Comparison of ENCODE assay signal across 2 cellular contexts in genomic region chr7:95493844-95494243, GRCh38.
TF ChIP-seq lines count a peak whose summit lies in the region.

No MANE protein-coding gene starts in this region.

TF ChIP-seq in HepG2, 621 proteins besides CTCF, POLR2A, EP300 and RAD21 (continues in another document):
- TF ChIP-seq ZMAT5 (CRISPR knock-in tag; IDR thresholded peaks at IDR 0.05; ENCODE audit: borderline replicate concordance, low read depth): no peak
- TF ChIP-seq ZNF225 (CRISPR knock-in tag; IDR thresholded peaks at IDR 0.05): no peak
- no peak for TF ChIP-seq FOXP1 (IDR thresholded peaks at IDR 0.05)
- TF ChIP-seq FOXP1 (CRISPR knock-in tag; IDR thresholded peaks at IDR 0.05): peak; percentile 65; the same call in 1 of the 2 replicates
- no peak for TF ChIP-seq MAZ (IDR thresholded peaks at IDR 0.05; ENCODE audit: borderline replicate concordance, low read depth, low read length)
- no peak for TF ChIP-seq MAZ (CRISPR knock-in tag; IDR thresholded peaks at IDR 0.05; ENCODE audit: low read depth)
- TF ChIP-seq HMG20A (CRISPR knock-in tag; IDR thresholded peaks at IDR 0.05; ENCODE audit: borderline replicate concordance): peak; percentile 73; the same call in 1 of the 2 replicates
- no peak for TF ChIP-seq RNF2 (conservative IDR thresholded peaks at IDR 0.05; ENCODE audit: low read depth)
- TF ChIP-seq FOXA1 (IDR thresholded peaks at IDR 0.05): no peak
- TF ChIP-seq FOXA1 (CRISPR knock-in tag; IDR thresholded peaks at IDR 0.05): no peak
- TF ChIP-seq WIZ (CRISPR knock-in tag; IDR thresholded peaks at IDR 0.05): no peak
- no peak for TF ChIP-seq ZNF329 (CRISPR knock-in tag; IDR thresholded peaks at IDR 0.05; ENCODE audit: low read depth)
- TF ChIP-seq, protein P1, sequence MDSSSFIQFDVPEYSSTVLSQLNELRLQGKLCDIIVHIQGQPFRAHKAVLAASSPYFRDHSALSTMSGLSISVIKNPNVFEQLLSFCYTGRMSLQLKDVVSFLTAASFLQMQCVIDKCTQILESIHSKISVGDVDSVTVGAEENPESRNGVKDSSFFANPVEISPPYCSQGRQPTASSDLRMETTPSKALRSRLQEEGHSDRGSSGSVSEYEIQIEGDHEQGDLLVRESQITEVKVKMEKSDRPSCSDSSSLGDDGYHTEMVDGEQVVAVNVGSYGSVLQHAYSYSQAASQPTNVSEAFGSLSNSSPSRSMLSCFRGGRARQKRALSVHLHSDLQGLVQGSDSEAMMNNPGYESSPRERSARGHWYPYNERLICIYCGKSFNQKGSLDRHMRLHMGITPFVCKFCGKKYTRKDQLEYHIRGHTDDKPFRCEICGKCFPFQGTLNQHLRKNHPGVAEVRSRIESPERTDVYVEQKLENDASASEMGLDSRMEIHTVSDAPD (CRISPR knock-in tag; IDR thresholded peaks at IDR 0.05): no peak
- TF ChIP-seq ZSCAN9 (CRISPR knock-in tag; IDR thresholded peaks at IDR 0.05; ENCODE audit: borderline replicate concordance): no peak
- peak; percentile 72; the same call in 1 of the 2 replicates for TF ChIP-seq SOX5 (CRISPR knock-in tag; IDR thresholded peaks at IDR 0.05; ENCODE audit: borderline replicate concordance)
- TF ChIP-seq, protein P2, sequence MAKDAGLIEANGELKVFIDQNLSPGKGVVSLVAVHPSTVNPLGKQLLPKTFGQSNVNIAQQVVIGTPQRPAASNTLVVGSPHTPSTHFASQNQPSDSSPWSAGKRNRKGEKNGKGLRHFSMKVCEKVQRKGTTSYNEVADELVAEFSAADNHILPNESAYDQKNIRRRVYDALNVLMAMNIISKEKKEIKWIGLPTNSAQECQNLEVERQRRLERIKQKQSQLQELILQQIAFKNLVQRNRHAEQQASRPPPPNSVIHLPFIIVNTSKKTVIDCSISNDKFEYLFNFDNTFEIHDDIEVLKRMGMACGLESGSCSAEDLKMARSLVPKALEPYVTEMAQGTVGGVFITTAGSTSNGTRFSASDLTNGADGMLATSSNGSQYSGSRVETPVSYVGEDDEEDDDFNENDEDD (CRISPR knock-in tag; IDR thresholded peaks at IDR 0.05; ENCODE audit: borderline replicate concordance): no peak
- TF ChIP-seq ZNF30 (CRISPR knock-in tag; IDR thresholded peaks at IDR 0.05): no peak
- no peak for TF ChIP-seq SOX13 (IDR thresholded peaks at IDR 0.05)
- TF ChIP-seq SOX13 (CRISPR knock-in tag; conservative IDR thresholded peaks at IDR 0.05 in 1 of 2, IDR thresholded peaks at IDR 0.05 in 1 of 2): peak in 1 of 2 experiments; percentile 78; a peak in 2 of 4 replicates
- TF ChIP-seq, protein P3, sequence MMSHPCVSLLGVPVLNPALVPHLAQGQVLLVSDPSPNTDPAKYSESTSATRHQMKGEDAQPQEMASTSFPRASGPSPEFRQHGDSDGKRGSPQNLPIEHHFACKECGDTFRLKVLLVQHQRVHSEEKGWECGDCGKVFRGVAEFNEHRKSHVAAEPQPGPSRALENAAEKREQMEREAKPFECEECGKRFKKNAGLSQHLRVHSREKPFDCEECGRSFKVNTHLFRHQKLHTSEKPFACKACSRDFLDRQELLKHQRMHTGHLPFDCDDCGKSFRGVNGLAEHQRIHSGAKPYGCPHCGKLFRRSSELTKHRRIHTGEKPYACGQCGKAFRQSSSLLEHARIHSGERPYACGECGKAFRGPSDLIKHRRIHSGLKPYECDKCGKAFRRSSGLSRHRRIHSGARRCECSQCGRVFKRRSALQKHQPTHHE (CRISPR knock-in tag; IDR thresholded peaks at IDR 0.05; ENCODE audit: borderline replicate concordance): no peak
- no peak for TF ChIP-seq ZFP36L1 (CRISPR knock-in tag; IDR thresholded peaks at IDR 0.05)
- peak; percentile 15; the same call in 1 of the 2 replicates for TF ChIP-seq SMC3 (IDR thresholded peaks at IDR 0.05; ENCODE audit: low read length)
- TF ChIP-seq, protein P4, sequence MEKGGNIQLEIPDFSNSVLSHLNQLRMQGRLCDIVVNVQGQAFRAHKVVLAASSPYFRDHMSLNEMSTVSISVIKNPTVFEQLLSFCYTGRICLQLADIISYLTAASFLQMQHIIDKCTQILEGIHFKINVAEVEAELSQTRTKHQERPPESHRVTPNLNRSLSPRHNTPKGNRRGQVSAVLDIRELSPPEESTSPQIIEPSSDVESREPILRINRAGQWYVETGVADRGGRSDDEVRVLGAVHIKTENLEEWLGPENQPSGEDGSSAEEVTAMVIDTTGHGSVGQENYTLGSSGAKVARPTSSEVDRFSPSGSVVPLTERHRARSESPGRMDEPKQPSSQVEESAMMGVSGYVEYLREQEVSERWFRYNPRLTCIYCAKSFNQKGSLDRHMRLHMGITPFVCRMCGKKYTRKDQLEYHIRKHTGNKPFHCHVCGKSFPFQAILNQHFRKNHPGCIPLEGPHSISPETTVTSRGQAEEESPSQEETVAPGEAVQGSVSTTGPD (CRISPR knock-in tag; IDR thresholded peaks at IDR 0.05): no peak
- no peak for TF ChIP-seq ZSCAN29 (CRISPR knock-in tag; conservative IDR thresholded peaks at IDR 0.05)
- TF ChIP-seq, protein P5, sequence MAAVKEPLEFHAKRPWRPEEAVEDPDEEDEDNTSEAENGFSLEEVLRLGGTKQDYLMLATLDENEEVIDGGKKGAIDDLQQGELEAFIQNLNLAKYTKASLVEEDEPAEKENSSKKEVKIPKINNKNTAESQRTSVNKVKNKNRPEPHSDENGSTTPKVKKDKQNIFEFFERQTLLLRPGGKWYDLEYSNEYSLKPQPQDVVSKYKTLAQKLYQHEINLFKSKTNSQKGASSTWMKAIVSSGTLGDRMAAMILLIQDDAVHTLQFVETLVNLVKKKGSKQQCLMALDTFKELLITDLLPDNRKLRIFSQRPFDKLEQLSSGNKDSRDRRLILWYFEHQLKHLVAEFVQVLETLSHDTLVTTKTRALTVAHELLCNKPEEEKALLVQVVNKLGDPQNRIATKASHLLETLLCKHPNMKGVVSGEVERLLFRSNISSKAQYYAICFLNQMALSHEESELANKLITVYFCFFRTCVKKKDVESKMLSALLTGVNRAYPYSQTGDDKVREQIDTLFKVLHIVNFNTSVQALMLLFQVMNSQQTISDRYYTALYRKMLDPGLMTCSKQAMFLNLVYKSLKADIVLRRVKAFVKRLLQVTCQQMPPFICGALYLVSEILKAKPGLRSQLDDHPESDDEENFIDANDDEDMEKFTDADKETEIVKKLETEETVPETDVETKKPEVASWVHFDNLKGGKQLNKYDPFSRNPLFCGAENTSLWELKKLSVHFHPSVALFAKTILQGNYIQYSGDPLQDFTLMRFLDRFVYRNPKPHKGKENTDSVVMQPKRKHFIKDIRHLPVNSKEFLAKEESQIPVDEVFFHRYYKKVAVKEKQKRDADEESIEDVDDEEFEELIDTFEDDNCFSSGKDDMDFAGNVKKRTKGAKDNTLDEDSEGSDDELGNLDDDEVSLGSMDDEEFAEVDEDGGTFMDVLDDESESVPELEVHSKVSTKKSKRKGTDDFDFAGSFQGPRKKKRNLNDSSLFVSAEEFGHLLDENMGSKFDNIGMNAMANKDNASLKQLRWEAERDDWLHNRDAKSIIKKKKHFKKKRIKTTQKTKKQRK (IDR thresholded peaks at IDR 0.05; ENCODE audit: low read length): no peak

TF ChIP-seq in K562, 482 proteins besides CTCF, POLR2A, EP300 and RAD21:
- TF ChIP-seq CEBPB (tag; IDR thresholded peaks at IDR 0.05) (peak; percentile 43), BACH1 (tag; IDR thresholded peaks at IDR 0.05) (no peak), DIDO1 (tag; IDR thresholded peaks at IDR 0.05; ENCODE audit: low read depth) (no peak)
